Comparison of ENCODE assay signal across 8 cellular contexts in the genomic region with DNA sequence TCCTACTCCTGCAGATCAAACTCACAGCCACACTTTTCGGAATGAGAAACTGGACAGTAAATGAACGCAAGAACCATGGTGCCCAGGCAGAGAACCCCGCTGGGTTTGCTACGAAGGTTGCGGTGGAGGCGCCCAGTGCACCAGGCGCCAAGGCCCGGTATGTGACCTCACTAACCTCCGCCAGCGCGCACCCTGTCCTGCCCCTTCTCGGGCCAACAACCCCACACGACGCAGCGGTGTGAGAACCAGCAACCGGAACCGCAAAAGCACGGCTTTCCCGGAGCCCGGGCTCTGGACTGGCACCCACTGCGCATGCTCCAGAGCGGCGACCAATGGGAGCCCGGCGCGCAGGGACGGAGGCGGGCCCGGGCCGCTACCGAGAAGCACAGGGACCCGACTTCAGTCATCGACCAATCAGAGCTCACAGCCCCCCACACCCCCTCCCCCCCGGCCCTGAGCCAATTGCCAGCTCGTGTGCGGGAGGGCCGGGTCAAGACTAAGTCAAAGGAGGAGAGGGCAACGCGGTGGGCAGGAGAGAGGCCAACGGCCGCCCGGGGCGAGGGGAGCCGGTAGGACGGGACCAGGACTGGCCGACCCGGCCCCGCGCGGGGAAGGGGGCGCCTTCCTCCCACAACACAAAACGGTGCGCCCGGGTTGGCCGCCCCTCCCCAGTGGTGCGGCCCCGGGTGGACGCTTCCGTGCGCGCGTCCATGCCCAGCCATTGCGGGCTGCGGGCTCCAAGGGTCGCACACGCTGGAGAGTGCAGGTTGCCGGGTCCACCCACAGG.
DNase-seq lines count a peak whose midpoint lies in the region; ATAC-seq lines count a peak whose summit lies in the region.

No MANE protein-coding gene starts in this region.

- peak; percentile 86 for ATAC-seq in GM19328 (IDR thresholded peaks at IDR 0.05; ENCODE audit: unreplicated experiment)
- peak; percentile 89 for ATAC-seq in HG03460 (IDR thresholded peaks at IDR 0.05; ENCODE audit: unreplicated experiment)

- no peaks in the 10 kb centered on the region for H4K20me1 ChIP-seq in BLaER1

- H3K27ac ChIP-seq in BLaER1 = peak overlapping the region; percentile 89
- H3K27ac ChIP-seq in cingulate gyrus (ENCODE audit: low read depth, low read length) = peak overlapping the region; percentile 65

- no peaks in the 10 kb centered on the region for H3K36me3 ChIP-seq in BLaER1

- peaks cover 14% of the 10 kb centered on the region for H3K4me1 ChIP-seq in BLaER1

- no peaks in the 10 kb centered on the region for H3K9me3 ChIP-seq in BLaER1

- peaks cover 33% of the 10 kb centered on the region for H3K27me3 ChIP-seq in BLaER1

- peak; percentile 72 for DNase-seq in NCI-H524 treated with DMSO at 0.1 percent for 48 hours (lab: John Stamatoyannopoulos, UW)
- DNase-seq in activated CD4-positive, alpha-beta T cell treated with anti-CD3 and anti-CD28 coated beads for 48 hours = peak; percentile 91
- peak; percentile 96 for DNase-seq in left kidney (ENCODE audit: low read depth, low spot score)
- DNase-seq in stimulated activated CD4-positive, alpha-beta T cell treated with anti-CD3 and anti-CD28 coated beads, Interleukin-1b, Interleukin-23, amount 100 ng/mL, for 48 hours = peak; percentile 90

- peak overlapping the region; percentile 78 for H3K4me3 ChIP-seq in BLaER1

- peak overlapping the region; percentile 85 for H3K9ac ChIP-seq in BLaER1

- peak overlapping the region; percentile 75 for H3K4me2 ChIP-seq in BLaER1

Comparison
In these comparisons a context has a peak if more than half of its experiments do, and no peak if none do; other contexts are left out.
1. Peak in every context shown above with its lines: DNase-seq, ATAC-seq, H3K4me3 ChIP-seq and H3K27ac ChIP-seq.